ENCODE assay signal across 9 cellular contexts in the genomic region with DNA sequence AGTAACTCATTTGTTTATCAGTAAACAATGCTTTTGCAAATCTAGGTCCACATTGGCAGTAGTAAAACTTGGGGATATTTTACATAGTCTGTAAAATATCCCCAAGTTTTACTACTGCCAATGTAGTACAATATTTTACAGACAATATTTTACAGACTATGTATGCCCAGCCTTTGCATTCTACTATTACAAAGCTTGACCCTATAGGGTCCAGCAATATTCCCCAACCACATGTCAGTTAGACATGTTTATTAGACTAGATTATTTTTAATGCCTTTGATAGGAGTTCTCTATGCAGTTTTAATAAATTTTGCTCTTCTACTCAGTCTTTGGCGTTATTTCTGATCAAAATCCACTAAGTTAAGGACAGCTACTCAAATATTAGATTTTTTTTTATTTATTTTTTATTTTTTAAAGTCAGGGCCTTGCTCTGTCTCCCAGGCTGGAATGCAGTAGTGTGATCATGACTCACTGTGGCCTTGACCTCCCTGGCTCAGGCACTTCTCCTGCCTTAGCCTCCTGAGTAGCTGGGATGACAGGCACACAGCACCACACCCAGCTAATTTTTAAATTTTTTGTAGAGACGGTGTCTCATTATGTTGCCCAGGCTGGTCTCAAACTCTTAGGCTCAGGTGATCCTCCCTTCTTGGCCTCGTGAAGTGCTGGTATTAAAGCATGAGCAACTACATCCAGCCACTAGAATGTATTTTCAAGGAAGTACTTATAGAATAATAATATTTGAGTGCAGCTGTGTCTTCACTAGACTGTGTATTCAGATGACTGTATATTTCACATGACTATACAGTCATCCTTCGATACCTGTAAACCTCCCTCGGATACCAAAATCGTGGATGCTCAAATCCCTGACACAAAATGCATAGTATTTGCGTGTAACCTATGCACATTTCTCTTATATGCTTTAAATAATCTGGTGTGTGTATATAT. TPM values are rescaled to one million over a fixed set of nuclear protein-coding genes. Genes with fewer than 3 reads are reported as not detected.
DNase-seq lines count a peak whose midpoint lies in the region; ATAC-seq lines count a peak whose summit lies in the region.
"Had no signal": no experiment of that assay in that cellular context is flagged by ENCODE, and none has a peak within 500 bp of the region (broad histone marks: within the 10 kb centered on the region; RNA-seq: fewer than 3 reads in every experiment).

No MANE protein-coding gene starts in this region.

- no peak overlapping the region for H3K4me3 ChIP-seq in mesodermal cell (ENCODE audit: extremely low read depth, insufficient read depth, low read length, poor library complexity, severe bottlenecking)

- peak overlapping the region; percentile 90 for H3K27ac ChIP-seq in epithelial cell of prostate
- H3K27ac ChIP-seq in mesodermal cell (ENCODE audit: low read depth, low read length, severe bottlenecking): peak overlapping the region; percentile 63

- no peaks in the 10 kb centered on the region for H3K9me3 ChIP-seq in mesodermal cell (ENCODE audit: control insufficient read depth, low read length)

- H3K36me3 Mint-ChIP-seq in activated T-cell treated with anti-CD3 and anti-CD28 coated beads, Interleukin-2, amount 50 U/mL, for 4 hours (ENCODE audit: insufficient read depth): peaks cover 39% of the 10 kb centered on the region

- H3K36me3 ChIP-seq in mesodermal cell (ENCODE audit: control insufficient read depth, insufficient read depth, low read length): peaks cover 36% of the 10 kb centered on the region

- H3K4me1 ChIP-seq in mesodermal cell (ENCODE audit: control insufficient read depth, insufficient read depth, low read length, poor library complexity, severe bottlenecking): peaks cover 3% of the 10 kb centered on the region

- DNase-seq in Right ventricle myocardium superior: no peak
- no peak for DNase-seq in cardiac septum (ENCODE audit: low spot score)
- DNase-seq in epithelial cell of prostate (ENCODE audit: low read depth, low spot score): peak; percentile 57
- DNase-seq in SKM-1 treated with dmso at 0.1 percent for 144 hours (lab: John Stamatoyannopoulos, UW; ENCODE audit: unreplicated experiment): no peak
- no peak for DNase-seq in activated T-cell treated with anti-CD3 and anti-CD28 coated beads, Interleukin-2, amount 50 U/mL, for 4 hours
- DNase-seq: effector memory CD8-positive, alpha-beta T cell had no signal

- H3K4me1 Mint-ChIP-seq in activated T-cell treated with anti-CD3 and anti-CD28 coated beads, Interleukin-2, amount 50 U/mL, for 4 hours (ENCODE audit: low read depth): peaks cover 61% of the 10 kb centered on the region

- WGBS in mesodermal cell (ENCODE audit: insufficient coverage in 2 of 2), 2 experiments: 83% methylated on average over 1 to 2 of the region's 7 CpGs

- no peaks in the 10 kb centered on the region for H3K27me3 Mint-ChIP-seq in activated T-cell treated with anti-CD3 and anti-CD28 coated beads, Interleukin-2, amount 50 U/mL, for 4 hours (ENCODE audit: low read depth)
- H3K27me3 Mint-ChIP-seq: effector memory CD8-positive, alpha-beta T cell had no signal

- ATAC-seq in Right ventricle myocardium superior (ENCODE audit: poor library complexity): peak; percentile 59
- ATAC-seq in HG03571 (IDR thresholded peaks at IDR 0.05; ENCODE audit: unreplicated experiment): no peak
- ATAC-seq in activated T-cell treated with anti-CD3 and anti-CD28 coated beads, Interleukin-2, amount 50 U/mL, for 4 hours: no peak
- no peak for ATAC-seq in GM19455 (IDR thresholded peaks at IDR 0.05; ENCODE audit: unreplicated experiment)
- ATAC-seq: effector memory CD8-positive, alpha-beta T cell had no signal

- intact Hi-C loops in Right ventricle myocardium superior (cut with DNase I): no loop called here
- intact Hi-C loops in cardiac septum (cut with DNase I): no loop called here

- no peaks in the 10 kb centered on the region for H3K9me3 Mint-ChIP-seq in activated T-cell treated with anti-CD3 and anti-CD28 coated beads, Interleukin-2, amount 50 U/mL, for 4 hours
- H3K9me3 Mint-ChIP-seq: effector memory CD8-positive, alpha-beta T cell had no signal

- H3K4me3 Mint-ChIP-seq in activated T-cell treated with anti-CD3 and anti-CD28 coated beads, Interleukin-2, amount 50 U/mL, for 4 hours: no peak overlapping the region
- H3K4me3 Mint-ChIP-seq: effector memory CD8-positive, alpha-beta T cell had no signal

RNA-seq across cellular contexts. Expression of a gene that starts 19.8 kb away (rescaled TPM):
- total RNA-seq in Right ventricle myocardium superior: 15.2 TPM
- 27.8 TPM for total RNA-seq in cardiac septum
- 25.4 TPM for polyA plus RNA-seq in mesodermal cell (2013, experiment 1 of 2)
- polyA plus RNA-seq in mesodermal cell (2013, experiment 2 of 2): 30.2 TPM
- 10 to 100 TPM; 60.5 to 70.1 (median 64.2) TPM for total RNA-seq in activated T-cell treated with anti-CD3 and anti-CD28 coated beads, Interleukin-2, amount 50 U/mL, for 4 hours

RNA-seq across cellular contexts. Expression of a gene that starts 19.9 kb away (rescaled TPM):
- total RNA-seq in Right ventricle myocardium superior (13.5 TPM), cardiac septum (10.9 TPM)
- 4.0 TPM for polyA plus RNA-seq in mesodermal cell (2013, experiment 1 of 2)
- 4.8 TPM for polyA plus RNA-seq in mesodermal cell (2013, experiment 2 of 2)
- 1 to 10 TPM; 1.2 to 2.6 (median 1.3) TPM for total RNA-seq in activated T-cell treated with anti-CD3 and anti-CD28 coated beads, Interleukin-2, amount 50 U/mL, for 4 hours
